In genomic region chr11:20388096-20389055, GRCh38 we compare ENCODE assay signal across 8 cellular contexts. TPM values are rescaled to one million over a fixed set of nuclear protein-coding genes. Genes with fewer than 3 reads are reported as not detected.
DNase-seq lines count a peak whose midpoint lies in the region; ATAC-seq, FAIRE-seq and TF ChIP-seq lines count a peak whose summit lies in the region.

No MANE protein-coding gene starts in this region.

- H3K36me3 ChIP-seq in Panc1 (ENCODE audit: control insufficient read depth, insufficient read depth, low read length) (peaks cover 8% of the 10 kb centered on the region; the same call in 1 of the 2 replicates), mesendoderm (ENCODE audit: control insufficient read depth, insufficient read depth, low read length) (no peaks in the 10 kb centered on the region), uterus (no peaks in the 10 kb centered on the region)

- no peak for FAIRE-seq in HTR-8/SVneo (lab: Jason Lieb, UNC)

- no peak overlapping the region for H2AK5ac ChIP-seq in mesendoderm (ENCODE audit: low read length)

- intact Hi-C loops in Panc1 (cut with micrococcal nuclease; ENCODE audit: unreplicated experiment) = no loop called here
- intact Hi-C loops in uterus (cut with DNase I; ENCODE audit: low total_unique reads) = no loop called here

- H3K79me2 ChIP-seq in mesendoderm (ENCODE audit: control insufficient read depth, insufficient read depth, low read length) = peaks cover 4% of the 10 kb centered on the region

- H4K8ac ChIP-seq in mesendoderm (ENCODE audit: low read depth, low read length) = no peak overlapping the region

- peak overlapping the region; percentile 83 for H3K4me2 ChIP-seq in mesendoderm (ENCODE audit: low read length)

- H3K23ac ChIP-seq in mesendoderm (ENCODE audit: low read length) = peak overlapping the region; percentile 68

- no peak for DNase-seq in AG09309 (ENCODE audit: low read depth)
- DNase-seq in Panc1 (ENCODE audit: low read depth, low spot score) = no peak
- DNase-seq in chondrocyte (ENCODE audit: low spot score) = no peak
- peak; percentile 17 for DNase-seq in mesendoderm
- no peak for DNase-seq in uterus
- DNase-seq in HTR-8/SVneo (ENCODE audit: insufficient read length, low spot score) = no peak

- no peak overlapping the region for H3K4ac ChIP-seq in mesendoderm (ENCODE audit: low read depth, low read length)

- no peaks in the 10 kb centered on the region for H3K27me3 Mint-ChIP-seq in chondrocyte (ENCODE audit: low read depth)

- no peak overlapping the region for H2BK15ac ChIP-seq in mesendoderm (replicated peaks; ENCODE audit: low read depth)

- CTCF ChIA-PET in Panc1 (lab: Charles Lee) = no interaction called here

- H2BK5ac ChIP-seq in mesendoderm (ENCODE audit: low read length) = no peak overlapping the region

- peaks cover 25% of the 10 kb centered on the region for H3K4me1 Mint-ChIP-seq in chondrocyte (ENCODE audit: low read depth)

- WGBS in mesendoderm (ENCODE audit: extremely low coverage, insufficient coverage, low lambda C conversion rate) = no CpG with 5 or more reads among the region's 25 CpGs

- no peaks in the 10 kb centered on the region for H3K27me3 ChIP-seq in Panc1 (ENCODE audit: control insufficient read depth, insufficient read depth, low read length)
- no peaks in the 10 kb centered on the region for H3K27me3 ChIP-seq in mesendoderm (ENCODE audit: insufficient read depth, low read length, poor library complexity)
- H3K27me3 ChIP-seq in uterus = no peaks in the 10 kb centered on the region

- TSS peak; percentile 62 for BruUV-seq in Panc1 (replicated peaks; lab: Mats Ljungman, UMichigan)

- peaks cover 4% of the 10 kb centered on the region for H3K79me1 ChIP-seq in mesendoderm (ENCODE audit: low read length)

- H3K4me3 ChIP-seq in AG09309 (ENCODE audit: control insufficient read depth, low read depth, low read length) (peak overlapping the region; percentile 66), Panc1 (ENCODE audit: low read depth in 2 of 2, low read length in 2 of 2) (peak overlapping the region; percentile 61 to 89), mesendoderm (ENCODE audit: low read length) (peak overlapping the region; percentile 77), uterus (peak overlapping the region; percentile 85 to 92)

- H3K27ac Mint-ChIP-seq in chondrocyte (ENCODE audit: unreplicated experiment) = peak overlapping the region; percentile 79

- H3K4me1 ChIP-seq in Panc1 (ENCODE audit: control insufficient read depth, insufficient read depth, low read length) (peaks cover 8% of the 10 kb centered on the region; the same call in 1 of the 2 replicates), mesendoderm (ENCODE audit: control insufficient read depth, low read depth, low read length) (no peaks in the 10 kb centered on the region), uterus (peaks cover 0 to 5% of the 10 kb centered on the region in 2 donors)

- ATAC-seq in GM18505 (IDR thresholded peaks at IDR 0.05; ENCODE audit: unreplicated experiment) (peak; percentile 11), HG03045 (IDR thresholded peaks at IDR 0.05; ENCODE audit: unreplicated experiment) (peak; percentile 26), Panc1 (peak; percentile 13)

- no peaks in the 10 kb centered on the region for H3K9me3 ChIP-seq in Panc1 (ENCODE audit: control insufficient read depth, insufficient read depth, low read depth, low read length)
- H3K9me3 ChIP-seq in uterus = no peaks in the 10 kb centered on the region

- H2BK120ac ChIP-seq in mesendoderm (ENCODE audit: low read depth, low read length) = no peak overlapping the region

- no peaks in the 10 kb centered on the region for H3K36me3 Mint-ChIP-seq in chondrocyte (ENCODE audit: low read depth)

- peak overlapping the region; percentile 92 for H3K9ac ChIP-seq in mesendoderm (ENCODE audit: low read length)

- H3K27ac ChIP-seq in Panc1 (ENCODE audit: low read length) = peak overlapping the region; percentile 78
- H3K27ac ChIP-seq in mesendoderm (ENCODE audit: low read depth, low read length) = peak overlapping the region; percentile 55
- peak overlapping the region; percentile 92 to 93 for H3K27ac ChIP-seq in uterus

- no peaks in the 10 kb centered on the region for H3K9me3 Mint-ChIP-seq in chondrocyte (ENCODE audit: low read depth)

- no peak for TF ChIP-seq POLR2A in GM18505 (IDR thresholded peaks at IDR 0.05; ENCODE audit: borderline replicate concordance, extremely low read depth, insufficient read depth, insufficient read length)
- TF ChIP-seq POLR2A in uterus (IDR thresholded peaks at IDR 0.05) = no peak

- H3K56ac ChIP-seq in mesendoderm (ENCODE audit: low read length) = peak overlapping the region; percentile 96

- in situ Hi-C loops in Panc1 (cut with HindIII; ENCODE audit: low pct_unique_long_range_greater_than_20kb, low sequenced_read_pairs) = no loop called here

- TF ChIP-seq CTCF in AG09309 (IDR thresholded peaks at IDR 0.05; ENCODE audit: control insufficient read depth, insufficient read depth, low read depth, low read length, missing control alignments) = no peak
- no peak for TF ChIP-seq CTCF in Panc1 (IDR thresholded peaks at IDR 0.05)
- TF ChIP-seq CTCF in chondrocyte (IDR thresholded peaks at IDR 0.05) = no peak
- TF ChIP-seq CTCF in uterus (IDR thresholded peaks at IDR 0.05) = no peak

- POLR2A ChIA-PET in Panc1 (lab: Charles Lee) = interaction anchor here (0.5 kb wide), 1 partner anchor 76 kb away, joined by 6 read pairs; no protein-coding TSS in a partner anchor

- peak overlapping the region; percentile 95 for H3K4me3 Mint-ChIP-seq in chondrocyte (ENCODE audit: unreplicated experiment)

- no peak overlapping the region for H4K5ac ChIP-seq in mesendoderm (ENCODE audit: low read length)

- peak overlapping the region; percentile 60 for H3K18ac ChIP-seq in mesendoderm (ENCODE audit: low read length)

RNA-seq across cellular contexts. Expression of gene PRMT3, which starts 0.9 kb away (rescaled TPM):
- 31.2 TPM for total RNA-seq in Panc1 (2021; ENCODE audit: unreplicated experiment)
- polyA plus RNA-seq in Panc1 (2012; ENCODE audit: insufficient read length) = 26.8 TPM
- total RNA-seq in chondrocyte = 9.1 to 16.8 TPM (median 10.6 TPM) in 3 replicates
- 27.8 TPM for polyA plus RNA-seq in mesendoderm (2013, experiment 1 of 2)
- polyA plus RNA-seq in mesendoderm (2013, experiment 2 of 2) = 29.1 TPM
- 10 to 100 TPM in 3 of 4 donors, 1 to 10 TPM in 1; 4.4 to 29.4 (median 15.7) TPM for total RNA-seq in uterus

RNA-seq across cellular contexts. Expression of gene HTATIP2, which starts 24.9 kb away (rescaled TPM):
- total RNA-seq in Panc1 (2021; ENCODE audit: unreplicated experiment) (68.9 TPM), chondrocyte (30.0 to 40.0 TPM (median 37.7 TPM) in 3 replicates), uterus (10 to 100 TPM in 2 of 4 donors, 1 to 10 TPM in 2; 2.7 to 17.8 (median 9.3) TPM)
- polyA plus RNA-seq in Panc1 (2012; ENCODE audit: insufficient read length) = 65.5 TPM
- 39.4 TPM for polyA plus RNA-seq in mesendoderm (2013, experiment 1 of 2)
- polyA plus RNA-seq in mesendoderm (2013, experiment 2 of 2) = 38.3 TPM
